19 cellular contexts compared by ENCODE assay signal in the genomic region with DNA sequence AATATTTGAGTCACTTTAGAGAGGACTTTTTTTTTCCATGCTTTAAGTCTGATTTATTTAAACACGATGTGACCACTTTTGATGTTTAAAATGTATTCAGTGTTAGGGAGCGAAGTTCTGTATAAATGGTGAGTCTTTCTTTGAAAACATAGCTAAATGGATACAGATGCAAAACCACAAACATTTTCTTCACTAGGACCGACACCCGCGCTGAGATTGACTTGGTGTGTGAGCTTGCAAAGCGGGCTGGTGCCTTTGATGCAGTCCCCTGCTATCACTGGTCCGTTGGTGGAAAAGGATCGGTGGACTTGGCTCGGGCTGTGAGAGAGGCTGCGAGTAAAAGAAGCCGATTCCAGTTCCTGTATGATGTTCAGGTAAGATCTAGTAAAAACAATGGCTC.
"Had no signal": no experiment of that assay in that cellular context is flagged by ENCODE, and none has a peak within 500 bp of the region (broad histone marks: within the 10 kb centered on the region; RNA-seq: fewer than 3 reads in every experiment).

No MANE protein-coding gene starts in this region.

- H3K4me1 ChIP-seq: ascending aorta, parathyroid adenoma had no signal

- H3K4me3 Mint-ChIP-seq: activated T-helper 17 cell treated with anti-CD3 and anti-CD28 coated beads, Interleukin-2, amount 50 U/mL, for 72 hours; T-cell had no signal

- H3K9me3 Mint-ChIP-seq: activated T-helper 17 cell treated with anti-CD3 and anti-CD28 coated beads, Interleukin-2, amount 50 U/mL, for 72 hours; naive B cell; T-cell had no signal

- H3K27ac Mint-ChIP-seq: T-cell had no signal

- H3K9ac ChIP-seq: parathyroid adenoma had no signal

- H2AFZ ChIP-seq: parathyroid adenoma had no signal

- H3K27ac ChIP-seq: ascending aorta, parathyroid adenoma had no signal

- H3K79me2 ChIP-seq: parathyroid adenoma had no signal

- H3K27me3 ChIP-seq: ascending aorta, dorsolateral prefrontal cortex, transverse colon had no signal

- H3K4me3 ChIP-seq: ascending aorta, skin epidermis, transverse colon had no signal

- ATAC-seq: activated T-helper 17 cell treated with anti-CD3 and anti-CD28 coated beads, Interleukin-2, amount 50 U/mL, for 72 hours; left lobe of liver; stimulated activated naive CD8-positive, alpha-beta T cell treated with anti-CD3 and anti-CD28 coated beads, Interleukin-15, Interleukin-2, amounts not matched to agents 100 U/mL and 50 U/mL, for 24 hours; T-cell had no signal

- DNase-seq: activated CD4-positive, alpha-beta T cell treated with anti-CD3 and anti-CD28 coated beads for 1 hour; activated CD4-positive, alpha-beta T cell treated with anti-CD3 and anti-CD28 coated beads, Interleukin-2, amount 50 U/mL, for 4 hours; activated naive CD4-positive, alpha-beta T cell treated with Interleukin-2 at 50 U/mL for 16 hours; activated T-cell treated with anti-CD3 and anti-CD28 coated beads for 4 hours; dorsolateral prefrontal cortex; erythroblast; hippocampal formation; naive B cell; stimulated activated CD4-positive, alpha-beta T cell treated with anti-CD3 and anti-CD28 coated beads, Interleukin-15, amount 100 ng/mL, for 24 hours; stimulated activated CD4-positive, alpha-beta T cell treated with anti-CD3 and anti-CD28 coated beads, Interleukin-4, amount 100 ng/mL, for 24 hours; stimulated activated naive CD8-positive, alpha-beta T cell treated with anti-CD3 and anti-CD28 coated beads, Interleukin-15, Interleukin-2, amounts not matched to agents 100 U/mL and 50 U/mL, for 24 hours; T-cell; T-helper 9 cell; transverse colon had no signal

- H3K9me3 ChIP-seq: ascending aorta, transverse colon had no signal

- H3K27me3 Mint-ChIP-seq: activated T-helper 17 cell treated with anti-CD3 and anti-CD28 coated beads, Interleukin-2, amount 50 U/mL, for 72 hours; naive B cell; T-cell had no signal

- H3K36me3 ChIP-seq: transverse colon had no signal

- H3K4me1 Mint-ChIP-seq: activated T-helper 17 cell treated with anti-CD3 and anti-CD28 coated beads, Interleukin-2, amount 50 U/mL, for 72 hours had no signal
